ENCODE assay signal across 9 cellular contexts in the genomic region with DNA sequence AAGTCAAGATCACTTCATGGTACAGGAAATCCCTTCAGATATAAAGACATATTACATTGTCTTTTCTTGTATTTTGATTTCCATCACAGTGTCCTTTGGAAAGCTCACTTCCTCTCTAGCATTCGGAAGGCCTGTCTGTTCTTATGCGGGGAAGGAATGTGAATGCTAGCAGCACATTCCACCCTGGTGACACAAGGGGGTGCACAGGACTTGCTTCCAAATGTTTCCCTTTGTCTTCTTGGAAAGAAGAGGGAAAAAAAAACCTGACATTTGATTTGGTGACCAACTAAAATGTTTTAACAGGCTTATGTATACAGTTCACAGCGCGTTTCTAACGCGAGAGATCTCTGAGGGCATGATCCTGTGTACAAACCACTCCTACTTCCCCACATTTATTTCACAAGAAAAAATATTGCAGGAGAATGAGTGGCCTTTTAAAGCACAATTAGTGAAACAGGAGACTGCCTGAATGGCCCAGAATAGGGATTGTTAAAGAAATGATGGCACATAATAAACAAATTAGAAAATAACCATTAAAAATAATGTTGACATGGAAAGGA.
DNase-seq lines count a peak whose midpoint lies in the region; ATAC-seq and TF ChIP-seq lines count a peak whose summit lies in the region.
"Had no signal": no experiment of that assay in that cellular context is flagged by ENCODE, and none has a peak within 500 bp of the region (broad histone marks: within the 10 kb centered on the region; RNA-seq: fewer than 3 reads in every experiment).

No MANE protein-coding gene starts in this region.

- peaks cover 19% of the 10 kb centered on the region for H3K27me3 Mint-ChIP-seq in T-helper 17 cell

- no peaks in the 10 kb centered on the region for H3K9me2 ChIP-seq in MM.1S (replicated peaks; ENCODE audit: insufficient read depth, low read length)

- no peaks in the 10 kb centered on the region for H3K36me3 Mint-ChIP-seq in T-helper 17 cell (ENCODE audit: low read depth)

- H3K4me3 Mint-ChIP-seq in T-helper 17 cell: no peak overlapping the region

- TF ChIP-seq CTCF in MM.1S (IDR thresholded peaks at IDR 0.05; ENCODE audit: low read length): 0 out of 2 replicates have a peak, but pooled peaks have one; percentile 12

- H3K27ac ChIP-seq in MM.1S (ENCODE audit: low read length): no peak overlapping the region

- H3K36me3 ChIP-seq in MM.1S (replicated peaks; ENCODE audit: insufficient read depth, low read length): no peaks in the 10 kb centered on the region

- no peak overlapping the region for H3K4me2 ChIP-seq in MM.1S (ENCODE audit: low read depth, low read length)

- DNase-seq in AG08395 (ENCODE audit: low spot score): peak; percentile 27
- DNase-seq in MM.1S: no peak
- peak; percentile 49 for DNase-seq in cerebellar cortex (ENCODE audit: low spot score)
- peak; percentile 53 for DNase-seq in kidney tubule cell (ENCODE audit: low spot score)
- DNase-seq in CD1c-positive myeloid dendritic cell (ENCODE audit: extremely low spot score): no peak
- no peak for DNase-seq in T-helper 17 cell
- DNase-seq: DND-41 had no signal

- no peak overlapping the region for H3K27ac Mint-ChIP-seq in T-helper 17 cell

- H3K4me1 ChIP-seq in MM.1S (ENCODE audit: low read length): peaks cover 19% of the 10 kb centered on the region

- H3K9me3 ChIP-seq in MM.1S (replicated peaks; ENCODE audit: insufficient read depth, low read length) (no peaks in the 10 kb centered on the region), T-helper 17 cell (ENCODE audit: control insufficient read depth, low read length, poor library complexity, severe bottlenecking) (no peaks in the 10 kb centered on the region)

- no peak for ATAC-seq in GM19463 (IDR thresholded peaks at IDR 0.05; ENCODE audit: unreplicated experiment)
- ATAC-seq in T-helper 17 cell: no peak
- ATAC-seq in GM19023 (IDR thresholded peaks at IDR 0.05; ENCODE audit: unreplicated experiment): no peak

- H3K79me2 ChIP-seq in MM.1S (ENCODE audit: low read length): no peaks in the 10 kb centered on the region

- H3K27me3 ChIP-seq in MM.1S (replicated peaks; ENCODE audit: insufficient read depth, low read length): no peaks in the 10 kb centered on the region

- no peaks in the 10 kb centered on the region for H4K20me1 ChIP-seq in MM.1S (ENCODE audit: insufficient read depth, low read length)

- no peak overlapping the region for H2AFZ ChIP-seq in MM.1S (ENCODE audit: low read length)

- no peak overlapping the region for H3K9ac ChIP-seq in MM.1S (ENCODE audit: low read length)

- H3K4me3 ChIP-seq in MM.1S (ENCODE audit: low read length): no peak overlapping the region

- H3K4me1 Mint-ChIP-seq in T-helper 17 cell: peaks cover 3% of the 10 kb centered on the region

- peaks cover 17% of the 10 kb centered on the region for H3F3A ChIP-seq in MM.1S (ENCODE audit: insufficient read depth, low read length)

Comparison
In these comparisons a context has a peak if more than half of its experiments do, and no peak if none do; other contexts are left out.
1. DNase-seq: peak in AG08395 (single experiment), cerebellar cortex (single experiment) and kidney tubule cell (single experiment); none in MM.1S (single experiment), CD1c-positive myeloid dendritic cell (single experiment) and T-helper 17 cell (0 of 3).